In genomic region chr10:126264089-126265018, GRCh38 we compare ENCODE assay signal across 22 cellular contexts.
A peak's percentile ranks its signal among the peaks of the same experiment; 100 is the strongest.
DNase-seq lines count a peak whose midpoint lies in the region; ATAC-seq and TF ChIP-seq lines count a peak whose summit lies in the region.
"Had no signal": no experiment of that assay in that cellular context is flagged by ENCODE, and none has a peak within 500 bp of the region (broad histone marks: within the 10 kb centered on the region; RNA-seq: fewer than 3 reads in every experiment).

No MANE protein-coding gene starts in this region.

- no peaks in the 10 kb centered on the region for H3K27me3 ChIP-seq in Peyer's patch
- H3K27me3 ChIP-seq: cardiac muscle cell, left lung, upper lobe of right lung had no signal

- no peak for TF ChIP-seq CTCF in Peyer's patch (IDR thresholded peaks at IDR 0.05)

- ATAC-seq in SK-N-SH treated with all-trans-retinoic acid at 6 μM for 48 hours: peak; percentile 58; the same call in 1 of the 3 replicates
- ATAC-seq: A549; activated T-cell treated with anti-CD3 and anti-CD28 coated beads, Interleukin-2, amount 50 U/mL, for 4 hours; K562; left lung; upper lobe of right lung had no signal

- no peak overlapping the region for H3K4me3 ChIP-seq in Peyer's patch
- H3K4me3 ChIP-seq: A549, cardiac muscle cell, K562, left lung, upper lobe of right lung had no signal

- no peak for TF ChIP-seq POLR2A in Peyer's patch (IDR thresholded peaks at IDR 0.05)

- H3K36me3 ChIP-seq in Peyer's patch: no peaks in the 10 kb centered on the region
- H3K36me3 ChIP-seq: cardiac muscle cell, left lung, upper lobe of right lung had no signal

- H3K9me3 ChIP-seq in Peyer's patch: no peaks in the 10 kb centered on the region
- H3K9me3 ChIP-seq: left lung, upper lobe of right lung had no signal

- H3K4me1 ChIP-seq in Peyer's patch: no peaks in the 10 kb centered on the region
- H3K4me1 ChIP-seq: A549, left lung, upper lobe of right lung had no signal

- DNase-seq in COLO829 (ENCODE audit: low spot score) (peak; percentile 75), glomerular visceral epithelial cell (ENCODE audit: extremely low spot score) (peak; percentile 44), myocyte (ENCODE audit: low read depth) (peak; percentile 74), Peyer's patch (no peak), cortex of kidney (lab: John Stamatoyannopoulos, UW) (no peak), NCI-H2196 treated with DMSO at 0.1 percent for 48 hours (lab: John Stamatoyannopoulos, UW; ENCODE audit: unreplicated experiment) (no peak), DMS 273 treated with DMSO at 0.1 percent for 48 hours (lab: John Stamatoyannopoulos, UW) (no peak)
- DNase-seq: activated CD4-positive, alpha-beta T cell treated with anti-CD3 and anti-CD28 coated beads for 48 hours; activated T-cell treated with anti-CD3 and anti-CD28 coated beads, Interleukin-2, amount 50 U/mL, for 4 hours; CD8-positive, alpha-beta memory T cell; left lung; NCI-H1436 treated with DMSO at 0.1 percent for 48 hours; NCI-H526 treated with DMSO at 0.1 percent for 48 hours; nephron progenitor cell; posterior cingulate gyrus; stimulated activated CD4-positive, alpha-beta T cell treated with anti-CD3 and anti-CD28 coated beads, Interleukin-2, amount 100 ng/mL, for 24 hours; upper lobe of right lung had no signal

- H3K27ac ChIP-seq in Peyer's patch: no peak overlapping the region
- H3K27ac ChIP-seq: A549, cardiac muscle cell, left lung, upper lobe of right lung, VCaP had no signal

TF ChIP-seq in SK-N-SH treated with all-trans-retinoic acid at 6 μM for 48 hours, 23 proteins besides CTCF, POLR2A, EP300 and RAD21:
- no peak for TF ChIP-seq BACH2 (CRISPR knock-in tag; IDR thresholded peaks at IDR 0.05; ENCODE audit: borderline replicate concordance)
- TF ChIP-seq ESRRG (CRISPR knock-in tag; IDR thresholded peaks at IDR 0.05): no peak
- TF ChIP-seq GLIS3 (CRISPR knock-in tag; IDR thresholded peaks at IDR 0.05): no peak
- TF ChIP-seq CSRNP3 (CRISPR knock-in tag; IDR thresholded peaks at IDR 0.05): no peak
- TF ChIP-seq CSDC2 (CRISPR knock-in tag; IDR thresholded peaks at IDR 0.05): no peak
- no peak for TF ChIP-seq POU6F1 (CRISPR knock-in tag; IDR thresholded peaks at IDR 0.05; ENCODE audit: borderline replicate concordance, low read depth)
- no peak for TF ChIP-seq PPARA (CRISPR knock-in tag; IDR thresholded peaks at IDR 0.05; ENCODE audit: borderline replicate concordance)
- no peak for TF ChIP-seq PATZ1 (CRISPR knock-in tag; IDR thresholded peaks at IDR 0.05; ENCODE audit: borderline replicate concordance)
- no peak for TF ChIP-seq ISL1 (CRISPR knock-in tag; IDR thresholded peaks at IDR 0.05)
- no peak for TF ChIP-seq OSR1 (CRISPR knock-in tag; IDR thresholded peaks at IDR 0.05)
- TF ChIP-seq RARB (CRISPR knock-in tag; IDR thresholded peaks at IDR 0.05): no peak
- TF ChIP-seq TCF4 (CRISPR knock-in tag; IDR thresholded peaks at IDR 0.05; ENCODE audit: borderline replicate concordance): no peak
- no peak for TF ChIP-seq CREB5 (CRISPR knock-in tag; IDR thresholded peaks at IDR 0.05; ENCODE audit: low read depth)
- no peak for TF ChIP-seq ZFP30 (CRISPR knock-in tag; IDR thresholded peaks at IDR 0.05)
- TF ChIP-seq ZNF565 (CRISPR knock-in tag; conservative IDR thresholded peaks at IDR 0.05; ENCODE audit: low read depth): no peak
- TF ChIP-seq ZNF8 (CRISPR knock-in tag; IDR thresholded peaks at IDR 0.05): no peak
- no peak for TF ChIP-seq TOX (CRISPR knock-in tag; IDR thresholded peaks at IDR 0.05; ENCODE audit: borderline replicate concordance)
- TF ChIP-seq ARNTL (CRISPR knock-in tag; IDR thresholded peaks at IDR 0.05; ENCODE audit: borderline replicate concordance, low read depth): no peak
- TF ChIP-seq ZNF70 (CRISPR knock-in tag; IDR thresholded peaks at IDR 0.05): no peak

Comparison
In these comparisons a context has a peak if more than half of its experiments do, and no peak if none do; other contexts are left out.
1. DNase-seq: peak in COLO829 (single experiment), glomerular visceral epithelial cell (single experiment) and myocyte (single experiment); none in Peyer's patch (0 of 3), cortex of kidney (single experiment), NCI-H2196 treated with DMSO at 0.1 percent for 48 hours (single experiment) and DMS 273 treated with DMSO at 0.1 percent for 48 hours (single experiment).